In genomic region chrX:40041915-40042314, GRCh38 we compare ENCODE assay signal across 17 cellular contexts. TPM values are rescaled to one million over a fixed set of nuclear protein-coding genes. Genes with fewer than 3 reads are reported as not detected.
DNase-seq lines count a peak whose midpoint lies in the region; ATAC-seq and TF ChIP-seq lines count a peak whose summit lies in the region.
"Had no signal": no experiment of that assay in that cellular context is flagged by ENCODE, and none has a peak within 500 bp of the region (broad histone marks: within the 10 kb centered on the region; RNA-seq: fewer than 3 reads in every experiment).

No MANE protein-coding gene starts in this region.

- H4K20me1 ChIP-seq in OCI-LY7 (ENCODE audit: insufficient read depth, low read length) = no peaks in the 10 kb centered on the region

- H3K4me1 ChIP-seq in OCI-LY7 (ENCODE audit: insufficient read depth, low read length, poor library complexity, severe bottlenecking) (peaks cover 30% of the 10 kb centered on the region), foreskin keratinocyte (no peaks in the 10 kb centered on the region), endodermal cell (ENCODE audit: control insufficient read depth, insufficient read depth, low read length) (no peaks in the 10 kb centered on the region)
- H3K4me1 ChIP-seq: SJCRH30 had no signal

- peaks cover 27% of the 10 kb centered on the region for H3K4me1 Mint-ChIP-seq in activated CD8-positive, alpha-beta memory T cell treated with anti-CD3 and anti-CD28 coated beads, Interleukin-2, amount 10 ng/mL, durations not matched to agents 7 days and 5 days
- H3K4me1 Mint-ChIP-seq in central memory CD8-positive, alpha-beta T cell = peaks cover 15% of the 10 kb centered on the region
- H3K4me1 Mint-ChIP-seq in endodermal cell = no peaks in the 10 kb centered on the region

- peak overlapping the region; percentile 46 for H3K27ac ChIP-seq in KOPT-K1 (ENCODE audit: low read depth, low read length, poor library complexity, severe bottlenecking)
- H3K27ac ChIP-seq in OCI-LY7 (ENCODE audit: low read depth, low read length, poor library complexity, severe bottlenecking) = no peak overlapping the region
- H3K27ac ChIP-seq in foreskin keratinocyte = no peak overlapping the region
- no peak overlapping the region for H3K27ac ChIP-seq in endodermal cell (ENCODE audit: low read depth, low read length)
- H3K27ac ChIP-seq: SJCRH30 had no signal

- H2AFZ ChIP-seq in OCI-LY7 (ENCODE audit: low read length) = no peak overlapping the region; the same call in 1 of the 2 replicates

- CTCF ChIA-PET in activated CD8-positive, alpha-beta memory T cell treated with anti-CD3 and anti-CD28 coated beads, Interleukin-2, amount 10 ng/mL, durations not matched to agents 7 days and 5 days (lab: Charles Lee) = no interaction called here
- CTCF ChIA-PET in OCI-LY7 (lab: Charles Lee; ENCODE audit: unreplicated experiment) = no interaction called here

- H3K79me2 ChIP-seq in OCI-LY7 (ENCODE audit: insufficient read depth, low read depth, low read length) = no peaks in the 10 kb centered on the region

- H3K9ac ChIP-seq in endodermal cell (ENCODE audit: extremely low read depth, low read length, poor library complexity, severe bottlenecking) = no peak overlapping the region

- POLR2A ChIA-PET in OCI-LY7 (lab: Charles Lee) = no interaction called here

- no peaks in the 10 kb centered on the region for H3K27me3 Mint-ChIP-seq in activated CD8-positive, alpha-beta memory T cell treated with anti-CD3 and anti-CD28 coated beads, Interleukin-2, amount 10 ng/mL, durations not matched to agents 7 days and 5 days
- H3K27me3 Mint-ChIP-seq in central memory CD8-positive, alpha-beta T cell = no peaks in the 10 kb centered on the region
- no peaks in the 10 kb centered on the region for H3K27me3 Mint-ChIP-seq in endodermal cell (ENCODE audit: insufficient read depth)

- H3K36me3 ChIP-seq in KOPT-K1 (ENCODE audit: insufficient read depth, low read length) (0 out of 2 replicates have a peak, but pooled peaks cover 2% of the 10 kb centered on the region), OCI-LY7 (ENCODE audit: insufficient read depth, low read length) (peaks cover under 1% of the 10 kb centered on the region; the same call in 1 of the 2 replicates), endodermal cell (ENCODE audit: control insufficient read depth, insufficient read depth, low read length) (no peaks in the 10 kb centered on the region)
- H3K36me3 ChIP-seq: SJCRH30 had no signal

- H3K9me3 Mint-ChIP-seq in activated CD8-positive, alpha-beta memory T cell treated with anti-CD3 and anti-CD28 coated beads, Interleukin-2, amount 10 ng/mL, durations not matched to agents 7 days and 5 days (ENCODE audit: low read depth) = no peaks in the 10 kb centered on the region
- H3K9me3 Mint-ChIP-seq in central memory CD8-positive, alpha-beta T cell = no peaks in the 10 kb centered on the region
- peaks cover 56% of the 10 kb centered on the region for H3K9me3 Mint-ChIP-seq in endodermal cell

- H3K4me3 Mint-ChIP-seq in activated CD8-positive, alpha-beta memory T cell treated with anti-CD3 and anti-CD28 coated beads, Interleukin-2, amount 10 ng/mL, durations not matched to agents 7 days and 5 days = no peak overlapping the region
- no peak overlapping the region for H3K4me3 Mint-ChIP-seq in central memory CD8-positive, alpha-beta T cell
- H3K4me3 Mint-ChIP-seq in endodermal cell = no peak overlapping the region

- no TSS peak for BruUV-seq in OCI-LY7 (replicated peaks; lab: Mats Ljungman, UMichigan)

- ATAC-seq in activated CD8-positive, alpha-beta memory T cell treated with anti-CD3 and anti-CD28 coated beads, Interleukin-2, amount 10 ng/mL, durations not matched to agents 7 days and 5 days = peak; percentile 53
- ATAC-seq in central memory CD8-positive, alpha-beta T cell (replicated peaks; ENCODE audit: extremely low read depth, poor library complexity, severe bottlenecking) = peak; percentile 36
- ATAC-seq in foreskin keratinocyte = no peak
- no peak for ATAC-seq in HG02885 (IDR thresholded peaks at IDR 0.05; ENCODE audit: poor library complexity, unreplicated experiment)
- ATAC-seq: HCT116 had no signal

- no peaks in the 10 kb centered on the region for H3K9me2 ChIP-seq in OCI-LY7 (ENCODE audit: insufficient read depth, low read length)

- peak; percentile 48 for DNase-seq in activated CD8-positive, alpha-beta memory T cell treated with anti-CD3 and anti-CD28 coated beads, Interleukin-2, amount 10 ng/mL, durations not matched to agents 7 days and 5 days
- DNase-seq in activated CD8-positive, alpha-beta memory T cell treated with anti-CD3 and anti-CD28 coated beads, Interleukin-2, amount 50 U/mL, for 4 hours = no peak
- peak; percentile 16 for DNase-seq in OCI-LY7 (ENCODE audit: low spot score)
- no peak for DNase-seq in central memory CD8-positive, alpha-beta T cell (ENCODE audit: low spot score in 2 of 2)
- no peak for DNase-seq in foreskin keratinocyte
- no peak for DNase-seq in endodermal cell
- DNase-seq: C1 segment of cervical spinal cord; CD8-positive, alpha-beta memory T cell; DMS79; GOT3; NCI-H1694 treated with DMSO at 0.1 percent for 48 hours; NCI-H510A; NCI-H774; SJCRH30 had no signal

- H3K27me3 ChIP-seq in foreskin keratinocyte (no peaks in the 10 kb centered on the region), endodermal cell (ENCODE audit: control insufficient read depth, insufficient read depth, low read length, poor library complexity, severe bottlenecking) (no peaks in the 10 kb centered on the region)
- H3K27me3 ChIP-seq: SJCRH30 had no signal

- TF ChIP-seq CTCF in OCI-LY7 (conservative IDR thresholded peaks at IDR 0.05; ENCODE audit: low read length) (no peak), foreskin keratinocyte (conservative IDR thresholded peaks at IDR 0.05) (no peak), endodermal cell (conservative IDR thresholded peaks at IDR 0.05) (no peak)

- intact Hi-C loops in OCI-LY7 (cut with micrococcal nuclease; ENCODE audit: unreplicated experiment) = no loop called here

- peak overlapping the region; percentile 68 for H3K27ac Mint-ChIP-seq in activated CD8-positive, alpha-beta memory T cell treated with anti-CD3 and anti-CD28 coated beads, Interleukin-2, amount 10 ng/mL, durations not matched to agents 7 days and 5 days
- peak overlapping the region; percentile 81 for H3K27ac Mint-ChIP-seq in central memory CD8-positive, alpha-beta T cell (ENCODE audit: low read depth)
- no peak overlapping the region for H3K27ac Mint-ChIP-seq in endodermal cell

- WGBS in endodermal cell (ENCODE audit: insufficient coverage in 1 of 2, insufficient read length in 1 of 2), 2 experiments = 71% methylated on average over 6 of the region's 6 CpGs; no CpG with 5 or more reads in 1 of the 2 experiments

- H3K36me3 Mint-ChIP-seq in activated CD8-positive, alpha-beta memory T cell treated with anti-CD3 and anti-CD28 coated beads, Interleukin-2, amount 10 ng/mL, durations not matched to agents 7 days and 5 days = no peaks in the 10 kb centered on the region
- no peaks in the 10 kb centered on the region for H3K36me3 Mint-ChIP-seq in central memory CD8-positive, alpha-beta T cell (ENCODE audit: insufficient read depth)
- H3K36me3 Mint-ChIP-seq in endodermal cell (ENCODE audit: low read depth) = peaks cover 12% of the 10 kb centered on the region

- H3K4me3 ChIP-seq in OCI-LY7 (ENCODE audit: low read depth, low read length, poor library complexity, severe bottlenecking) (no peak overlapping the region), endodermal cell (ENCODE audit: low read length) (no peak overlapping the region)
- H3K4me3 ChIP-seq: SJCRH30 had no signal

- H3K9me3 ChIP-seq in KOPT-K1 (ENCODE audit: insufficient read depth, low read length, poor library complexity, severe bottlenecking) (no peaks in the 10 kb centered on the region), OCI-LY7 (ENCODE audit: low read length) (no peaks in the 10 kb centered on the region), endodermal cell (ENCODE audit: control insufficient read depth, low read length) (peaks cover 8% of the 10 kb centered on the region)
- H3K9me3 ChIP-seq: SJCRH30 had no signal

- peak overlapping the region; percentile 20; the same call in 1 of the 2 replicates for H3K4me2 ChIP-seq in OCI-LY7 (ENCODE audit: low read length)

RNA-seq across cellular contexts. Expression of gene BCOR, which starts 55.8 kb away (rescaled TPM):
- total RNA-seq in activated CD8-positive, alpha-beta memory T cell treated with anti-CD3 and anti-CD28 coated beads, Interleukin-2, amount 10 ng/mL, durations not matched to agents 7 days and 5 days = 10 to 100 TPM; 43.9 to 58.0 TPM
- 55.6 and 64.3 TPM in 2 replicates for total RNA-seq in OCI-LY7 (2014; rRNA removed; shearing (Covaris generic))
- total RNA-seq in OCI-LY7 (2022) (48.0 and 52.2 TPM in 2 replicates), foreskin keratinocyte (20.4 and 22.5 TPM in 2 replicates), endodermal cell (10 to 100 TPM; 31.3 to 37.9 TPM)
- 6.7 and 6.8 TPM in 2 replicates for polyA plus RNA-seq in foreskin keratinocyte
- 31.8 TPM for polyA plus RNA-seq in endodermal cell (2013, experiment 1 of 2)
- polyA plus RNA-seq in endodermal cell (2013, experiment 2 of 2) = 30.2 TPM

Comparison
In these comparisons a context has a peak if more than half of its experiments do, and no peak if none do; other contexts are left out.
1. DNase-seq: peak in activated CD8-positive, alpha-beta memory T cell treated with anti-CD3 and anti-CD28 coated beads, Interleukin-2, amount 10 ng/mL, durations not matched to agents 7 days and 5 days (single experiment) and OCI-LY7 (single experiment); none in activated CD8-positive, alpha-beta memory T cell treated with anti-CD3 and anti-CD28 coated beads, Interleukin-2, amount 50 U/mL, for 4 hours (single experiment), central memory CD8-positive, alpha-beta T cell (0 of 2), foreskin keratinocyte (0 of 2) and endodermal cell (single experiment).
2. ATAC-seq: peak in activated CD8-positive, alpha-beta memory T cell treated with anti-CD3 and anti-CD28 coated beads, Interleukin-2, amount 10 ng/mL, durations not matched to agents 7 days and 5 days (single experiment) and central memory CD8-positive, alpha-beta T cell (single experiment); none in foreskin keratinocyte (single experiment) and HG02885 (single experiment).